ENCODE assay signal across 15 cellular contexts in the genomic region with DNA sequence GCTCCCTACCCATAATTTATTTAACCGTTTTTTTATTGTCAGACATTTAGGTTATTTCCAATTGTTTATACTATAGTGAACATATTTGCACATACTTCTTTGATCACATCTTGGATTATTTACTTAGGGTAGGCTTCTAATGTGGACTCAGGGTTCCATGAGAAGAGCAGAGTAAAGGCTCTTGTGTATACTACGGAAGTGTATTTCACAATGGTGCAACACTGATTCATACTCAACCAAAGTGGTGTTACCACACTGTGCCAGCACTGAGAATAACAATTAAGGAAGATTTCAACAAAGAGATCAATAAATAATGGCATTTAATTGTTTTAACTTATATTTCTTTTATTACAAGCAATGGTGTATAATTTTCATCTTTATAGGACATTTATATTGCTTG.
DNase-seq lines count a peak whose midpoint lies in the region; ATAC-seq and TF ChIP-seq lines count a peak whose summit lies in the region.
"Had no signal": no experiment of that assay in that cellular context is flagged by ENCODE, and none has a peak within 500 bp of the region (broad histone marks: within the 10 kb centered on the region; RNA-seq: fewer than 3 reads in every experiment).

No MANE protein-coding gene starts in this region.

- ATAC-seq in upper lobe of right lung = peak; percentile 77
- no peak for ATAC-seq in T-helper 17 cell

- H3K9me3 ChIP-seq in upper lobe of right lung = no peaks in the 10 kb centered on the region
- H3K9me3 ChIP-seq in T-helper 17 cell (ENCODE audit: control insufficient read depth, low read length, poor library complexity, severe bottlenecking) = no peaks in the 10 kb centered on the region
- H3K9me3 ChIP-seq: BLaER1, Caco-2 had no signal

- H3K27me3 Mint-ChIP-seq in activated CD4-positive, alpha-beta T cell treated with anti-CD3 and anti-CD28 coated beads, Interleukin-2, amount 10 ng/mL, durations not matched to agents 24 days and 14 days = no peaks in the 10 kb centered on the region
- H3K27me3 Mint-ChIP-seq in T-helper 17 cell = no peaks in the 10 kb centered on the region

- no peak overlapping the region for H3K4me3 ChIP-seq in epithelial cell of esophagus (ENCODE audit: low read length)
- no peak overlapping the region for H3K4me3 ChIP-seq in upper lobe of right lung
- H3K4me3 ChIP-seq: BLaER1 had no signal

- no peak overlapping the region for H3K4me3 Mint-ChIP-seq in activated CD4-positive, alpha-beta T cell treated with anti-CD3 and anti-CD28 coated beads, Interleukin-2, amount 10 ng/mL, durations not matched to agents 24 days and 14 days
- no peak overlapping the region for H3K4me3 Mint-ChIP-seq in T-helper 17 cell
- H3K4me3 Mint-ChIP-seq: CD8-positive, alpha-beta memory T cell; HFFc6 had no signal

- no peaks in the 10 kb centered on the region for H3K36me3 ChIP-seq in upper lobe of right lung
- H3K36me3 ChIP-seq: BLaER1 had no signal

- intact Hi-C loops in activated CD4-positive, alpha-beta T cell treated with anti-CD3 and anti-CD28 coated beads, Interleukin-2, amount 10 ng/mL, durations not matched to agents 24 days and 14 days (cut with micrococcal nuclease) = no loop called here
- intact Hi-C loops in upper lobe of right lung (cut with DNase I) = no loop called here

- DNase-seq in activated CD4-positive, alpha-beta T cell treated with anti-CD3 and anti-CD28 coated beads, Interleukin-2, amount 10 ng/mL, durations not matched to agents 24 days and 14 days = peak; percentile 3
- DNase-seq in activated CD4-positive, alpha-beta T cell treated with anti-CD3 and anti-CD28 coated beads for 4 hours = no peak
- DNase-seq in HuH-7.5 (ENCODE audit: low spot score) (peak; percentile 22), epithelial cell of esophagus (ENCODE audit: low read depth) (peak; percentile 21), upper lobe of right lung (no peak), T-helper 17 cell (no peak), hepatic stellate cell (ENCODE audit: low spot score) (no peak)
- DNase-seq: 8988T; AML-193; Caco-2; CD8-positive, alpha-beta memory T cell; HCEC 1CT; HFFc6 had no signal

- H3K27me3 ChIP-seq in upper lobe of right lung = no peaks in the 10 kb centered on the region
- H3K27me3 ChIP-seq: BLaER1 had no signal

- H3K36me3 Mint-ChIP-seq in activated CD4-positive, alpha-beta T cell treated with anti-CD3 and anti-CD28 coated beads, Interleukin-2, amount 10 ng/mL, durations not matched to agents 24 days and 14 days (ENCODE audit: low read depth) = no peaks in the 10 kb centered on the region
- no peaks in the 10 kb centered on the region for H3K36me3 Mint-ChIP-seq in T-helper 17 cell (ENCODE audit: low read depth)
- H3K36me3 Mint-ChIP-seq: CD8-positive, alpha-beta memory T cell had no signal

- TF ChIP-seq CTCF in epithelial cell of esophagus (IDR thresholded peaks at IDR 0.05; ENCODE audit: insufficient read depth, low read depth, low read length, missing control alignments) (no peak), upper lobe of right lung (IDR thresholded peaks at IDR 0.05) (no peak)

- peaks cover 4% of the 10 kb centered on the region for H3K9me3 Mint-ChIP-seq in activated CD4-positive, alpha-beta T cell treated with anti-CD3 and anti-CD28 coated beads, Interleukin-2, amount 10 ng/mL, durations not matched to agents 24 days and 14 days

- H3K27ac ChIP-seq in upper lobe of right lung = no peak overlapping the region
- H3K27ac ChIP-seq: BLaER1, HL-60 had no signal

- H3K4me1 ChIP-seq in upper lobe of right lung = no peaks in the 10 kb centered on the region
- H3K4me1 ChIP-seq: BLaER1, Caco-2 had no signal

- H3K27ac Mint-ChIP-seq in activated CD4-positive, alpha-beta T cell treated with anti-CD3 and anti-CD28 coated beads, Interleukin-2, amount 10 ng/mL, durations not matched to agents 24 days and 14 days = no peak overlapping the region
- H3K27ac Mint-ChIP-seq in T-helper 17 cell = no peak overlapping the region
- H3K27ac Mint-ChIP-seq: CD8-positive, alpha-beta memory T cell; HFFc6 had no signal

- no peaks in the 10 kb centered on the region for H3K4me1 Mint-ChIP-seq in activated CD4-positive, alpha-beta T cell treated with anti-CD3 and anti-CD28 coated beads, Interleukin-2, amount 10 ng/mL, durations not matched to agents 24 days and 14 days
- no peaks in the 10 kb centered on the region for H3K4me1 Mint-ChIP-seq in T-helper 17 cell
- H3K4me1 Mint-ChIP-seq: CD8-positive, alpha-beta memory T cell had no signal

Comparison
In these comparisons a context has a peak if more than half of its experiments do, and no peak if none do; other contexts are left out.
1. DNase-seq: peak in activated CD4-positive, alpha-beta T cell treated with anti-CD3 and anti-CD28 coated beads, Interleukin-2, amount 10 ng/mL, durations not matched to agents 24 days and 14 days (single experiment), HuH-7.5 (single experiment) and epithelial cell of esophagus (single experiment); none in activated CD4-positive, alpha-beta T cell treated with anti-CD3 and anti-CD28 coated beads for 4 hours (0 of 2), upper lobe of right lung (single experiment), T-helper 17 cell (0 of 3) and hepatic stellate cell (single experiment).